In genomic region chr14:75340921-75341320, GRCh38 we compare ENCODE assay signal across 9 cellular contexts.
DNase-seq lines count a peak whose midpoint lies in the region; ATAC-seq and TF ChIP-seq lines count a peak whose summit lies in the region.
"Had no signal": no experiment of that assay in that cellular context is flagged by ENCODE, and none has a peak within 500 bp of the region (broad histone marks: within the 10 kb centered on the region; RNA-seq: fewer than 3 reads in every experiment).

No MANE protein-coding gene starts in this region.

- peaks cover 0 to 62% (median 32%) of the 10 kb centered on the region in 4 donors for H3K4me1 ChIP-seq in tibial nerve
- H3K4me1 ChIP-seq: foreskin keratinocyte had no signal

- TF ChIP-seq POLR2A in tibial nerve (IDR thresholded peaks at IDR 0.05) = peak in 1 of 2 donors; percentile 48

- no peaks in the 10 kb centered on the region for H3K27me3 ChIP-seq in tibial nerve

- WGBS in tibial nerve, 2 donors = 25 to 27% methylated on average over 8 of the region's 8 CpGs

- peak; percentile 100 for TF ChIP-seq EP300 in tibial nerve (IDR thresholded peaks at IDR 0.05)

- peak overlapping the region; percentile 71 to 87 (median 86) for H3K27ac ChIP-seq in tibial nerve
- H3K27ac ChIP-seq: foreskin keratinocyte had no signal

- DNase-seq in NOMO-1 treated with dmso at 0.1 percent for 144 hours (lab: John Stamatoyannopoulos, UW; ENCODE audit: unreplicated experiment) = peak; percentile 33
- peak; percentile 23 to 63 for DNase-seq in dermis microvascular lymphatic vessel endothelial cell (ENCODE audit: low read depth in 2 of 2)
- peak; percentile 60 to 71 for DNase-seq in lung microvascular endothelial cell (ENCODE audit: low read depth in 2 of 2)
- DNase-seq in tibial nerve (ENCODE audit: low spot score in 2 of 2) = peak; percentile 93 to 97
- DNase-seq in activated CD4-positive, CD25-positive, alpha-beta regulatory T cell (lab: John Stamatoyannopoulos, UW) = no peak
- no peak for DNase-seq in COR-L47 (lab: John Stamatoyannopoulos, UW)
- DNase-seq: foreskin keratinocyte had no signal

- H3K9me3 ChIP-seq in tibial nerve = peaks cover 0 to 9% (median 0%) of the 10 kb centered on the region in 4 donors

- H3K4me3 ChIP-seq in tibial nerve = no peak overlapping the region

- ATAC-seq in GM19397 (IDR thresholded peaks at IDR 0.05; ENCODE audit: unreplicated experiment) = no peak
- ATAC-seq: activated T-helper 17 cell treated with anti-CD3 and anti-CD28 coated beads, Interleukin-2, amount 50 U/mL, for 72 hours; foreskin keratinocyte had no signal

- H3K36me3 ChIP-seq in tibial nerve = no peaks in the 10 kb centered on the region

- TF ChIP-seq CTCF in tibial nerve (IDR thresholded peaks at IDR 0.05) = peak in 1 of 5 experiments; percentile 16

Comparison
In these comparisons a context has a peak if more than half of its experiments do, and no peak if none do; other contexts are left out.
1. DNase-seq: peak in NOMO-1 treated with dmso at 0.1 percent for 144 hours (single experiment), dermis microvascular lymphatic vessel endothelial cell (2 of 2), lung microvascular endothelial cell (2 of 2) and tibial nerve (2 of 2); none in activated CD4-positive, CD25-positive, alpha-beta regulatory T cell (0 of 4) and COR-L47 (single experiment).